ENCODE assay signal across 10 cellular contexts in the genomic region with DNA sequence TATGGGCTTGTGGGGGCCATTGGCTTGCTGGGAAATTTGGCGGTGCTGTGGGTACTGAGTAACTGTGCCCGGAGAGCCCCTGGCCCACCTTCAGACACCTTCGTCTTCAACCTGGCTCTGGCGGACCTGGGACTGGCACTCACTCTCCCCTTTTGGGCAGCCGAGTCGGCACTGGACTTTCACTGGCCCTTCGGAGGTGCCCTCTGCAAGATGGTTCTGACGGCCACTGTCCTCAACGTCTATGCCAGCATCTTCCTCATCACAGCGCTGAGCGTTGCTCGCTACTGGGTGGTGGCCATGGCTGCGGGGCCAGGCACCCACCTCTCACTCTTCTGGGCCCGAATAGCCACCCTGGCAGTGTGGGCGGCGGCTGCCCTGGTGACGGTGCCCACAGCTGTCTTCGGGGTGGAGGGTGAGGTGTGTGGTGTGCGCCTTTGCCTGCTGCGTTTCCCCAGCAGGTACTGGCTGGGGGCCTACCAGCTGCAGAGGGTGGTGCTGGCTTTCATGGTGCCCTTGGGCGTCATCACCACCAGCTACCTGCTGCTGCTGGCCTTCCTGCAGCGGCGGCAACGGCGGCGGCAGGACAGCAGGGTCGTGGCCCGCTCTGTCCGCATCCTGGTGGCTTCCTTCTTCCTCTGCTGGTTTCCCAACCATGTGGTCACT. TPM values are rescaled to one million over a fixed set of nuclear protein-coding genes. Genes with fewer than 3 reads are reported as not detected.
DNase-seq lines count a peak whose midpoint lies in the region; FAIRE-seq and TF ChIP-seq lines count a peak whose summit lies in the region.
"Had no signal": no experiment of that assay in that cellular context is flagged by ENCODE, and none has a peak within 500 bp of the region (broad histone marks: within the 10 kb centered on the region; RNA-seq: fewer than 3 reads in every experiment).

No MANE protein-coding gene starts in this region.

- no peak for TF ChIP-seq POLR2A in thyroid gland (IDR thresholded peaks at IDR 0.05)

- no peak overlapping the region for H3K9ac ChIP-seq in keratinocyte (ENCODE audit: control insufficient read depth, extremely low read depth, insufficient read depth, low read length)

- no peaks in the 10 kb centered on the region for H3K9me1 ChIP-seq in keratinocyte (ENCODE audit: control insufficient read depth, extremely low read depth, insufficient read depth, low read length)

- FAIRE-seq in keratinocyte (lab: Jason Lieb, UNC), result no peak

- H2AFZ ChIP-seq in keratinocyte (ENCODE audit: control insufficient read depth, low read length), result no peak overlapping the region

- H3K27me3 ChIP-seq in keratinocyte (ENCODE audit: control insufficient read depth, extremely low read depth, insufficient read depth, low read length) (no peaks in the 10 kb centered on the region), thyroid gland (no peaks in the 10 kb centered on the region)

- H3K9me3 ChIP-seq in keratinocyte (ENCODE audit: control insufficient read depth, low read depth, low read length) (no peaks in the 10 kb centered on the region), thyroid gland (no peaks in the 10 kb centered on the region)

- peak overlapping the region; percentile 36 for H3K4me2 ChIP-seq in keratinocyte (ENCODE audit: control insufficient read depth, extremely low read depth, insufficient read depth, low read depth, low read length)

- no peak for DNase-seq in activated naive CD4-positive, alpha-beta T cell treated with anti-CD3 and anti-CD28 coated beads, Interleukin-2, amount 50 U/mL, for 16 hours
- DNase-seq in activated CD4-positive, alpha-beta memory T cell treated with anti-CD3 and anti-CD28 coated beads, Interleukin-2, amount 10 ng/mL, durations not matched to agents 7 days and 5 days, result no peak
- DNase-seq in keratinocyte (ENCODE audit: low read depth, low spot score) (no peak), thyroid gland (no peak), NOMO-1 treated with dmso at 0.1 percent for 144 hours (lab: John Stamatoyannopoulos, UW; ENCODE audit: unreplicated experiment) (no peak), SIG-M5 (lab: John Stamatoyannopoulos, UW) (no peak)
- no peak for DNase-seq in activated CD4-positive, CD25-positive, alpha-beta regulatory T cell (lab: John Stamatoyannopoulos, UW)
- DNase-seq: effector memory CD4-positive, alpha-beta T cell had no signal

- H3K27me3 Mint-ChIP-seq in activated naive CD4-positive, alpha-beta T cell treated with anti-CD3 and anti-CD28 coated beads, Interleukin-2, amount 50 U/mL, for 24 hours, result no peaks in the 10 kb centered on the region
- no peaks in the 10 kb centered on the region for H3K27me3 Mint-ChIP-seq in activated CD4-positive, alpha-beta memory T cell treated with anti-CD3 and anti-CD28 coated beads, Interleukin-2, amount 10 ng/mL, durations not matched to agents 7 days and 5 days

- H3K9me3 Mint-ChIP-seq in activated naive CD4-positive, alpha-beta T cell treated with anti-CD3 and anti-CD28 coated beads, Interleukin-2, amount 50 U/mL, for 24 hours, result no peaks in the 10 kb centered on the region
- H3K9me3 Mint-ChIP-seq in activated CD4-positive, alpha-beta memory T cell treated with anti-CD3 and anti-CD28 coated beads, Interleukin-2, amount 10 ng/mL, durations not matched to agents 7 days and 5 days, result no peaks in the 10 kb centered on the region

- peaks cover 64% of the 10 kb centered on the region for H3K4me1 Mint-ChIP-seq in activated naive CD4-positive, alpha-beta T cell treated with anti-CD3 and anti-CD28 coated beads, Interleukin-2, amount 50 U/mL, for 24 hours
- peaks cover 66% of the 10 kb centered on the region for H3K4me1 Mint-ChIP-seq in activated CD4-positive, alpha-beta memory T cell treated with anti-CD3 and anti-CD28 coated beads, Interleukin-2, amount 10 ng/mL, durations not matched to agents 7 days and 5 days

- peaks cover 3% of the 10 kb centered on the region for H3K36me3 Mint-ChIP-seq in activated naive CD4-positive, alpha-beta T cell treated with anti-CD3 and anti-CD28 coated beads, Interleukin-2, amount 50 U/mL, for 24 hours
- H3K36me3 Mint-ChIP-seq in activated CD4-positive, alpha-beta memory T cell treated with anti-CD3 and anti-CD28 coated beads, Interleukin-2, amount 10 ng/mL, durations not matched to agents 7 days and 5 days (ENCODE audit: low read depth), result peaks cover 18% of the 10 kb centered on the region

- H3K27ac ChIP-seq in keratinocyte (ENCODE audit: control insufficient read depth, insufficient read depth, low read length) (no peak overlapping the region), thyroid gland (peak overlapping the region; percentile 76 to 87 (median 86))

- 83 to 90% methylated on average over 20 to 23 of the region's 29 CpGs for WGBS in thyroid gland, 2 donors

- H3K4me1 ChIP-seq in keratinocyte (ENCODE audit: control insufficient read depth, extremely low read depth, insufficient read depth, low read length) (peaks cover 36% of the 10 kb centered on the region), thyroid gland (peaks cover 55 to 69% of the 10 kb centered on the region in 2 donors)

- dilution Hi-C loops in keratinocyte (cut with MboI; ENCODE audit: extremely low pct_ligation_motif_present, low sequenced_read_pairs), result no loop called here

- CTCF ChIA-PET in activated CD4-positive, alpha-beta memory T cell treated with anti-CD3 and anti-CD28 coated beads, Interleukin-2, amount 10 ng/mL, durations not matched to agents 7 days and 5 days (lab: Charles Lee), result interaction anchor here (0.8 kb wide), 1 partner anchor 15 kb away, joined by 4 read pairs; no protein-coding TSS in a partner anchor

- peaks cover 4 to 7% of the 10 kb centered on the region in 2 experiments for H3K36me3 ChIP-seq in keratinocyte (ENCODE audit: control insufficient read depth in 2 of 2, extremely low read depth in 1 of 2, insufficient read depth in 2 of 2, low read length in 2 of 2)
- peaks cover 0 to 4% of the 10 kb centered on the region in 2 donors for H3K36me3 ChIP-seq in thyroid gland

- no peaks in the 10 kb centered on the region for H3K79me2 ChIP-seq in keratinocyte (ENCODE audit: control insufficient read depth, insufficient read depth, low read length)

- TF ChIP-seq CTCF in keratinocyte (optimal IDR thresholded peaks at IDR 0.05 in 1 of 3, IDR thresholded peaks at IDR 0.05 in 1 of 3, conservative IDR thresholded peaks at IDR 0.05 in 1 of 3; ENCODE audit: extremely low read depth in 1 of 3, insufficient read depth in 2 of 3, low read length in 3 of 3), result no peak
- TF ChIP-seq CTCF in thyroid gland (IDR thresholded peaks at IDR 0.05), result no peak

- H3K4me3 Mint-ChIP-seq in activated naive CD4-positive, alpha-beta T cell treated with anti-CD3 and anti-CD28 coated beads, Interleukin-2, amount 50 U/mL, for 24 hours, result no peak overlapping the region
- no peak overlapping the region for H3K4me3 Mint-ChIP-seq in activated CD4-positive, alpha-beta memory T cell treated with anti-CD3 and anti-CD28 coated beads, Interleukin-2, amount 10 ng/mL, durations not matched to agents 7 days and 5 days

- H4K20me1 ChIP-seq in keratinocyte (ENCODE audit: control insufficient read depth, extremely low read depth, insufficient read depth, low read length), result no peaks in the 10 kb centered on the region

- no peak overlapping the region for H3K4me3 ChIP-seq in keratinocyte (ENCODE audit: control insufficient read depth in 2 of 3, extremely low read depth in 1 of 3, insufficient read depth in 2 of 3, low read depth in 1 of 3, low read length in 3 of 3)
- no peak overlapping the region for H3K4me3 ChIP-seq in thyroid gland (replicated peaks in 1 of 3)

- POLR2A ChIA-PET in activated CD4-positive, alpha-beta memory T cell treated with anti-CD3 and anti-CD28 coated beads, Interleukin-2, amount 10 ng/mL, durations not matched to agents 7 days and 5 days (lab: Charles Lee), result interaction anchor here (4.5 to 6.0 kb wide), 3 partner anchors 8 to 37 kb away, joined by 18 to 67 read pairs (median 63); a partner anchor contains a TSS

- intact Hi-C loops in thyroid gland (cut with DNase I), result loop anchor here (5.0 kb wide), 1 partner anchor 35 kb away; a partner anchor contains a TSS

- H3K27ac Mint-ChIP-seq in activated naive CD4-positive, alpha-beta T cell treated with anti-CD3 and anti-CD28 coated beads, Interleukin-2, amount 50 U/mL, for 24 hours, result peak overlapping the region; percentile 90
- peak overlapping the region; percentile 77 for H3K27ac Mint-ChIP-seq in activated CD4-positive, alpha-beta memory T cell treated with anti-CD3 and anti-CD28 coated beads, Interleukin-2, amount 10 ng/mL, durations not matched to agents 7 days and 5 days

RNA-seq across cellular contexts. Expression of a gene that starts 0.5 kb away (rescaled TPM):
- not detected for total RNA-seq in activated CD4-positive, alpha-beta memory T cell treated with anti-CD3 and anti-CD28 coated beads, Interleukin-2, amount 10 ng/mL, durations not matched to agents 7 days and 5 days
- not detected in 3 replicates for polyA plus RNA-seq in keratinocyte
- not detected for polyA plus RNA-seq in keratinocyte (2011; ENCODE audit: low read depth)
- not detected in 2 replicates for polyA plus RNA-seq in keratinocyte (2011; cell fraction: cytosol; rRNA removed)
- polyA plus RNA-seq in keratinocyte (2011; cell fraction: nucleus; rRNA removed), result not detected in 2 replicates
- polyA plus RNA-seq in keratinocyte (2012; ENCODE audit: low replicate concordance), result 0.13 TPM in 1 of 2 replicates, not detected in the other
- not detected in 3 replicates for polyA minus RNA-seq in keratinocyte
- polyA minus RNA-seq in keratinocyte (2011; cell fraction: cytosol; rRNA and poly(A)+ RNA removed), result not detected
- not detected in 2 replicates for polyA minus RNA-seq in keratinocyte (2011; cell fraction: nucleus; rRNA and poly(A)+ RNA removed)
- total RNA-seq in thyroid gland, result not detected
- total RNA-seq: left cardiac atrium had no signal

RNA-seq across cellular contexts. Expression of a gene that starts 7.8 kb away (rescaled TPM):
- 10 to 100 TPM; 63.8 to 71.4 TPM for total RNA-seq in activated CD4-positive, alpha-beta memory T cell treated with anti-CD3 and anti-CD28 coated beads, Interleukin-2, amount 10 ng/mL, durations not matched to agents 7 days and 5 days
- 31.6 to 61.0 TPM (median 51.3 TPM) in 3 replicates for polyA plus RNA-seq in keratinocyte
- 12.1 TPM for polyA plus RNA-seq in keratinocyte (2011; ENCODE audit: low read depth)
- polyA plus RNA-seq in keratinocyte (2011; cell fraction: cytosol; rRNA removed), result 14.9 and 23.2 TPM in 2 replicates
- 164 and 203 TPM in 2 replicates for polyA plus RNA-seq in keratinocyte (2011; cell fraction: nucleus; rRNA removed)
- polyA plus RNA-seq in keratinocyte (2012; ENCODE audit: low replicate concordance), result 13.7 and 43.9 TPM in 2 replicates
- polyA minus RNA-seq in keratinocyte, result 23.6 to 71.5 TPM (median 61.3 TPM) in 3 replicates
- 16.3 TPM for polyA minus RNA-seq in keratinocyte (2011; cell fraction: cytosol; rRNA and poly(A)+ RNA removed)
- 45.5 and 75.0 TPM in 2 replicates for polyA minus RNA-seq in keratinocyte (2011; cell fraction: nucleus; rRNA and poly(A)+ RNA removed)
- 100 to 1,000 TPM in 1 of 4 donors, 10 to 100 TPM in 3; 58.5 to 114 (median 60.6) TPM for total RNA-seq in thyroid gland

RNA-seq across cellular contexts. Expression of a gene that starts 30.8 kb away (rescaled TPM):
- total RNA-seq in activated CD4-positive, alpha-beta memory T cell treated with anti-CD3 and anti-CD28 coated beads, Interleukin-2, amount 10 ng/mL, durations not matched to agents 7 days and 5 days, result 10 to 100 TPM; 25.0 to 30.9 TPM
- polyA plus RNA-seq in keratinocyte, result 27.1 to 33.5 TPM (median 28.7 TPM) in 3 replicates
- polyA plus RNA-seq in keratinocyte (2011; ENCODE audit: low read depth), result 31.3 TPM
- 19.5 and 30.5 TPM in 2 replicates for polyA plus RNA-seq in keratinocyte (2011; cell fraction: cytosol; rRNA removed)
- polyA plus RNA-seq in keratinocyte (2011; cell fraction: nucleus; rRNA removed), result 27.9 and 37.2 TPM in 2 replicates
- polyA plus RNA-seq in keratinocyte (2012; ENCODE audit: low replicate concordance), result 15.7 and 25.3 TPM in 2 replicates
- 14.7 to 57.6 TPM (median 34.9 TPM) in 3 replicates for polyA minus RNA-seq in keratinocyte
- 21.5 TPM for polyA minus RNA-seq in keratinocyte (2011; cell fraction: cytosol; rRNA and poly(A)+ RNA removed)
- polyA minus RNA-seq in keratinocyte (2011; cell fraction: nucleus; rRNA and poly(A)+ RNA removed), result 10.7 and 29.2 TPM in 2 replicates
- 10 to 100 TPM; 19.5 to 32.6 (median 27.4) TPM for total RNA-seq in thyroid gland

RNA-seq across cellular contexts. Expression of a gene that starts 36.4 kb away (rescaled TPM):
- total RNA-seq in activated CD4-positive, alpha-beta memory T cell treated with anti-CD3 and anti-CD28 coated beads, Interleukin-2, amount 10 ng/mL, durations not matched to agents 7 days and 5 days, result 100 to 1,000 TPM; 159 to 164 TPM
- 27.8 to 39.2 TPM (median 38.7 TPM) in 3 replicates for polyA plus RNA-seq in keratinocyte
- polyA plus RNA-seq in keratinocyte (2011; ENCODE audit: low read depth), result 46.0 TPM
- polyA plus RNA-seq in keratinocyte (2011; cell fraction: cytosol; rRNA removed), result 26.3 and 43.5 TPM in 2 replicates
- polyA plus RNA-seq in keratinocyte (2011; cell fraction: nucleus; rRNA removed), result 109 and 131 TPM in 2 replicates
- polyA plus RNA-seq in keratinocyte (2012; ENCODE audit: low replicate concordance), result 24.2 and 34.9 TPM in 2 replicates
- 32.7 to 61.5 TPM (median 50.0 TPM) in 3 replicates for polyA minus RNA-seq in keratinocyte
- 18.2 TPM for polyA minus RNA-seq in keratinocyte (2011; cell fraction: cytosol; rRNA and poly(A)+ RNA removed)
- 27.5 and 29.3 TPM in 2 replicates for polyA minus RNA-seq in keratinocyte (2011; cell fraction: nucleus; rRNA and poly(A)+ RNA removed)
- 10 to 100 TPM; 47.4 to 80.1 (median 66.6) TPM for total RNA-seq in thyroid gland
